Comparison of ENCODE assay signal across 23 cellular contexts in the genomic region with DNA sequence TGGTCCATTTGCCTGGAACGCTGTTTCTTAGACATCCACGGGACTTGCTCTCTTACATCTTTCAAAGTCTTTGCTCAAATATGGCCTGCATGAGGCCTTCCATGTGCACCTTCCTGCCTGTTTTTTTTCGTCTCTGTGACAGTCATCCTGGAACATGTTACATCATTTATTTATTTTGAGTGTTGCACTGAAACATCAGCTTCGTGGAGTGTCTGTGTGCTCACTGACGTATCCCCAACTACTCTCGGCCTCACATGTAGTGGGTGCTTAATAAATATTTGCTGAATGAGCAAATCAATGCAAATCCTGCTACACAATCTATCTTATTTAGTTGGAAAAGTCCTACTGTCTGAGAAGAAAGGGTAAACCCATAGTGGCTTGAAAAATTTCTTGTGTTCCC. TPM values are rescaled to one million over a fixed set of nuclear protein-coding genes. Genes with fewer than 3 reads are reported as not detected.
"Had no signal": no experiment of that assay in that cellular context is flagged by ENCODE, and none has a peak within 500 bp of the region (broad histone marks: within the 10 kb centered on the region; RNA-seq: fewer than 3 reads in every experiment).

No MANE protein-coding gene starts in this region.

- H3K27ac Mint-ChIP-seq: activated CD4-positive, alpha-beta memory T cell treated with anti-CD3 and anti-CD28 coated beads, Interleukin-2, amount 10 ng/mL, durations not matched to agents 7 days and 5 days; activated CD4-positive, alpha-beta T cell treated with anti-CD3 and anti-CD28 coated beads for 36 hours; activated naive CD4-positive, alpha-beta T cell treated with anti-CD3 and anti-CD28 coated beads for 36 hours; activated naive CD8-positive, alpha-beta T cell treated with anti-CD3 and anti-CD28 coated beads for 36 hours; activated T-helper 17 cell treated with anti-CD3 and anti-CD28 coated beads, Interleukin-2, amount 50 U/mL, for 72 hours had no signal

- DNase-seq: activated CD4-positive, alpha-beta memory T cell treated with anti-CD3 and anti-CD28 coated beads, Interleukin-2, amount 10 ng/mL, durations not matched to agents 7 days and 5 days; activated CD4-positive, alpha-beta T cell treated with anti-CD3 and anti-CD28 coated beads for 36 hours; activated CD4-positive, alpha-beta T cell treated with anti-CD3 and anti-CD28 coated beads, Interleukin-2, amount 50 U/mL, for 1 hour; activated gamma-delta T cell; activated naive CD4-positive, alpha-beta T cell treated with anti-CD3 and anti-CD28 coated beads for 36 hours; activated naive CD8-positive, alpha-beta T cell treated with anti-CD3 and anti-CD28 coated beads for 36 hours; activated T-cell treated with anti-CD3 and anti-CD28 coated beads for 4 hours; activated T-cell treated with anti-CD3 and anti-CD28 coated beads, Interleukin-2, amount 50 U/mL, for 48 hours; brain microvascular endothelial cell; NCI-H1048; NCI-H146; NCI-H1930; NCI-H2171; NCI-H2227 treated with DMSO at 0.1 percent for 48 hours; NCI-H774; RPMI8226; T-helper 1 cell had no signal

- H3K4me3 ChIP-seq: cardiac muscle cell, SK-N-MC had no signal

- H3K4me3 Mint-ChIP-seq: activated CD4-positive, alpha-beta memory T cell treated with anti-CD3 and anti-CD28 coated beads, Interleukin-2, amount 10 ng/mL, durations not matched to agents 7 days and 5 days; activated CD4-positive, alpha-beta T cell treated with anti-CD3 and anti-CD28 coated beads for 36 hours; activated naive CD4-positive, alpha-beta T cell treated with anti-CD3 and anti-CD28 coated beads for 36 hours; activated naive CD8-positive, alpha-beta T cell treated with anti-CD3 and anti-CD28 coated beads for 36 hours; activated T-helper 17 cell treated with anti-CD3 and anti-CD28 coated beads, Interleukin-2, amount 50 U/mL, for 72 hours had no signal

- H3K36me3 ChIP-seq: brain microvascular endothelial cell, cardiac muscle cell had no signal

- H3K36me3 Mint-ChIP-seq: activated naive CD8-positive, alpha-beta T cell treated with anti-CD3 and anti-CD28 coated beads for 36 hours had no signal

- ATAC-seq: activated CD4-positive, alpha-beta T cell treated with anti-CD3 and anti-CD28 coated beads for 36 hours; activated T-helper 17 cell treated with anti-CD3 and anti-CD28 coated beads, Interleukin-2, amount 50 U/mL, for 72 hours; Right ventricle myocardium inferior had no signal

- H3K27me3 Mint-ChIP-seq: activated naive CD8-positive, alpha-beta T cell treated with anti-CD3 and anti-CD28 coated beads for 36 hours had no signal

- H3K27ac ChIP-seq: brain microvascular endothelial cell, cardiac muscle cell, SK-N-MC, VCaP had no signal

- H3K4me1 Mint-ChIP-seq: activated CD4-positive, alpha-beta memory T cell treated with anti-CD3 and anti-CD28 coated beads, Interleukin-2, amount 10 ng/mL, durations not matched to agents 7 days and 5 days; activated CD4-positive, alpha-beta T cell treated with anti-CD3 and anti-CD28 coated beads for 36 hours; activated naive CD8-positive, alpha-beta T cell treated with anti-CD3 and anti-CD28 coated beads for 36 hours; activated T-helper 17 cell treated with anti-CD3 and anti-CD28 coated beads, Interleukin-2, amount 50 U/mL, for 72 hours had no signal

- H3K9me3 Mint-ChIP-seq: activated CD4-positive, alpha-beta memory T cell treated with anti-CD3 and anti-CD28 coated beads, Interleukin-2, amount 10 ng/mL, durations not matched to agents 7 days and 5 days; activated naive CD4-positive, alpha-beta T cell treated with anti-CD3 and anti-CD28 coated beads for 36 hours; activated naive CD8-positive, alpha-beta T cell treated with anti-CD3 and anti-CD28 coated beads for 36 hours; activated T-helper 17 cell treated with anti-CD3 and anti-CD28 coated beads, Interleukin-2, amount 50 U/mL, for 72 hours had no signal

- H3K27me3 ChIP-seq: brain microvascular endothelial cell had no signal

RNA-seq across cellular contexts. Expression of gene RHOU, which starts 11.4 kb away (rescaled TPM):
- total RNA-seq: OCI-LY7 had no signal
